In the genomic region with DNA sequence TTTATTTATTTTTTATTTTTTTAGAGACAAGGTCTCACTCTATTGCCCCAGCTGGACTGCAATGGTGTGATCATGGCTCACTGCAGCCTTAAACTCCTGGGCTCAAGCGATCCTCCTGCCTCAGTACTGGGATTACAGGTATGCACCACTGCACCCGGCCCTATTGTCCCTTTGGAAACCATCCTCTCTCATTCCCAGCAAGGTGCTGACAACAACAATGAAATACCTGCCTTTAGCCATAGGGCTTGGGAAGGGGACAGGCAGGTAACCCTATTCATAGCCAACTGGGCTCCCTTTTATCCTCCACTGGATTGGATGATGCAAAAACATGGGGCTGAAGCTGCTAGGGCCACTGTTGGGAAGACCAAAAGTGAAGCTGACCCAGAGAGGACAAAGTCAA, we compare ENCODE assay signal across 23 cellular contexts. TPM values are rescaled to one million over a fixed set of nuclear protein-coding genes. Genes with fewer than 3 reads are reported as not detected.
DNase-seq lines count a peak whose midpoint lies in the region; ATAC-seq, FAIRE-seq and TF ChIP-seq lines count a peak whose summit lies in the region.
"Had no signal": no experiment of that assay in that cellular context is flagged by ENCODE, and none has a peak within 500 bp of the region (broad histone marks: within the 10 kb centered on the region; RNA-seq: fewer than 3 reads in every experiment).

No MANE protein-coding gene starts in this region.

- peaks cover 14% of the 10 kb centered on the region; the same call in 1 of the 2 replicates for H4K20me1 ChIP-seq in K562 (replicated peaks; ENCODE audit: control insufficient read depth, insufficient read depth, low read length)

- intact Hi-C loops in K562 (cut with micrococcal nuclease), result no loop called here

- no peak for TF ChIP-seq POLR2A in K562 (conservative IDR thresholded peaks at IDR 0.05)

- H2BK120ac ChIP-seq in trophoblast cell (ENCODE audit: insufficient read depth, low read length, poor library complexity), result no peak overlapping the region

- FAIRE-seq in K562 (lab: Jason Lieb, UNC), result no peak
- FAIRE-seq: GM12878 had no signal

- no peak overlapping the region for H2BK5ac ChIP-seq in trophoblast cell (ENCODE audit: low read depth, low read length, poor library complexity)

- DNase-seq in K562 (ENCODE audit: extremely low read depth in 1 of 4, low spot score in 3 of 4), result no peak
- DNase-seq in iPS-NIHi7 (ENCODE audit: extremely low spot score), result peak; percentile 7
- DNase-seq in trophoblast cell, result no peak
- DNase-seq in GM20000 (ENCODE audit: low spot score), result no peak
- DNase-seq in COLO668 (lab: John Stamatoyannopoulos, UW; ENCODE audit: unreplicated experiment), result no peak
- no peak for DNase-seq in right atrium auricular region (ENCODE audit: low spot score)
- DNase-seq in SJCRH30, result no peak
- DNase-seq: C1 segment of cervical spinal cord; CD8-positive, alpha-beta T cell; DMS 273 treated with DMSO at 0.1 percent for 48 hours; DMS79; EL; GDM1; GOT3; Karpas-422; NCI-H1092; NCI-H1436; NCI-H187; NCI-H2107; NCI-H524; Right ventricle myocardium superior; RPMI8226 had no signal

- no peak overlapping the region for H3K14ac ChIP-seq in trophoblast cell (ENCODE audit: low read length)

- H3K4me1 ChIP-seq in K562 (replicated peaks in 1 of 2; ENCODE audit: control insufficient read depth in 2 of 2, insufficient read depth in 2 of 2, low read length in 2 of 2) (no peaks in the 10 kb centered on the region), trophoblast cell (ENCODE audit: control insufficient read depth in 1 of 2, insufficient read depth in 2 of 2, low read length in 2 of 2) (peaks cover 3 to 9% of the 10 kb centered on the region in 2 experiments), right atrium auricular region (no peaks in the 10 kb centered on the region), SJCRH30 (no peaks in the 10 kb centered on the region)

- no peaks in the 10 kb centered on the region for H3K79me1 ChIP-seq in trophoblast cell (ENCODE audit: low read length)

- H3K9me3 ChIP-seq in K562 (replicated peaks; ENCODE audit: control insufficient read depth, insufficient read depth, low read depth, low read length) (no peaks in the 10 kb centered on the region), trophoblast cell (ENCODE audit: insufficient read depth, low read depth, low read length) (peaks cover 3% of the 10 kb centered on the region), right atrium auricular region (no peaks in the 10 kb centered on the region), SJCRH30 (replicated peaks) (no peaks in the 10 kb centered on the region)

- H4K91ac ChIP-seq in trophoblast cell (ENCODE audit: low read depth, low read length), result no peak overlapping the region

- 89% methylated on average over 2 of the region's 2 CpGs for WGBS in K562 (ENCODE audit: insufficient coverage, low coverage, missing lambda C conversion rate)
- no CpG with 5 or more reads among the region's 2 CpGs for WGBS in trophoblast cell (ENCODE audit: extremely low coverage, insufficient coverage, insufficient read length)

- TF ChIP-seq CTCF in K562 (IDR thresholded peaks at IDR 0.05 in 2 of 3, conservative IDR thresholded peaks at IDR 0.05 in 1 of 3; ENCODE audit: insufficient read depth in 2 of 3, low read depth in 1 of 3, low read length in 3 of 3) (no peak), GM20000 (IDR thresholded peaks at IDR 0.05; ENCODE audit: extremely low read depth, missing control alignments) (no peak), right atrium auricular region (IDR thresholded peaks at IDR 0.05) (no peak)

- H4K12ac ChIP-seq in trophoblast cell (ENCODE audit: low read depth, low read length), result no peak overlapping the region

- peak overlapping the region; percentile 18 for H3K23ac ChIP-seq in trophoblast cell (ENCODE audit: low read length)

- no peak for TF ChIP-seq RAD21 in K562 (CRISPR knock-in tag; conservative IDR thresholded peaks at IDR 0.05 in 1 of 2, IDR thresholded peaks at IDR 0.05 in 1 of 2)

- CTCF ChIA-PET in K562 (lab: Yijun Ruan, JAX; ENCODE audit: low intra/inter-chr PET ratio), result no interaction called here

- POLR2A ChIA-PET in K562 (lab: Yijun Ruan, JAX), result interaction anchor here (1.0 kb wide), 1 partner anchor 13 kb away, joined by 3 read pairs; no protein-coding TSS in a partner anchor

- H3K4me3 ChIP-seq in K562, result no peak overlapping the region
- H3K4me3 ChIP-seq in trophoblast cell (ENCODE audit: low read depth, low read length), result no peak overlapping the region
- H3K4me3 ChIP-seq in right atrium auricular region, result no peak overlapping the region
- no peak overlapping the region for H3K4me3 ChIP-seq in SJCRH30
- H3K4me3 ChIP-seq: GM12878 had no signal

- no peaks in the 10 kb centered on the region for H3K9me1 ChIP-seq in K562 (ENCODE audit: control insufficient read depth, insufficient read depth, low read length)

- H2AFZ ChIP-seq in K562 (ENCODE audit: low read depth, low read length), result no peak overlapping the region
- H2AFZ ChIP-seq in trophoblast cell (ENCODE audit: insufficient read depth, low read length, poor library complexity), result no peak overlapping the region

- H2AK5ac ChIP-seq in trophoblast cell (ENCODE audit: low read length), result no peak overlapping the region

- no peak overlapping the region for H3K9ac ChIP-seq in K562 (ENCODE audit: insufficient read depth in 1 of 2, low read depth in 2 of 2, low read length in 2 of 2)
- peak overlapping the region; percentile 19 for H3K9ac ChIP-seq in trophoblast cell (ENCODE audit: low read length)

- H3K79me2 ChIP-seq in K562 (ENCODE audit: control insufficient read depth, insufficient read depth, low read length), result no peaks in the 10 kb centered on the region; the same call in 2 of the 3 replicates
- H3K79me2 ChIP-seq in trophoblast cell (ENCODE audit: control insufficient read depth, insufficient read depth, low read length, poor library complexity), result no peaks in the 10 kb centered on the region

- H3K4ac ChIP-seq in trophoblast cell (ENCODE audit: low read depth, low read length), result no peak overlapping the region

- no TSS peak for BruUV-seq in K562 (replicated peaks; lab: Mats Ljungman, UMichigan)

- no peaks in the 10 kb centered on the region for H3K27me3 ChIP-seq in K562 (ENCODE audit: control insufficient read depth in 2 of 2, insufficient read depth in 2 of 2, low read length in 2 of 2)
- H3K27me3 ChIP-seq in trophoblast cell (ENCODE audit: insufficient read depth, low read length), result no peaks in the 10 kb centered on the region
- H3K27me3 ChIP-seq in right atrium auricular region, result no peaks in the 10 kb centered on the region
- no peaks in the 10 kb centered on the region for H3K27me3 ChIP-seq in SJCRH30

- H4K8ac ChIP-seq in trophoblast cell (ENCODE audit: low read depth, low read length), result no peak overlapping the region

- H3K4me2 ChIP-seq in K562 (ENCODE audit: insufficient read depth, low read length) (no peak overlapping the region), trophoblast cell (ENCODE audit: low read length) (no peak overlapping the region)

- TF ChIP-seq EP300 in K562 (IDR thresholded peaks at IDR 0.05; ENCODE audit: low read length), result no peak

- in situ Hi-C loops in K562 (cut with MboI), result no loop called here

- H3K27ac ChIP-seq in K562 (ENCODE audit: extremely low read depth, low read depth, low read length) (no peak overlapping the region), trophoblast cell (ENCODE audit: low read depth, low read length) (no peak overlapping the region), right atrium auricular region (no peak overlapping the region), SJCRH30 (no peak overlapping the region)

- H3K18ac ChIP-seq in trophoblast cell (ENCODE audit: low read length), result no peak overlapping the region

- H3K36me3 ChIP-seq in K562 (ENCODE audit: control insufficient read depth, insufficient read depth, low read length), result peaks cover 82% of the 10 kb centered on the region
- peaks cover 11 to 13% of the 10 kb centered on the region in 2 experiments for H3K36me3 ChIP-seq in trophoblast cell (ENCODE audit: control insufficient read depth in 1 of 2, insufficient read depth in 2 of 2, low read length in 2 of 2)
- peaks cover 28% of the 10 kb centered on the region for H3K36me3 ChIP-seq in right atrium auricular region
- H3K36me3 ChIP-seq in SJCRH30, result peaks cover 22% of the 10 kb centered on the region

- ATAC-seq in K562, result no peak
- ATAC-seq: CD8-positive, alpha-beta T cell; GM12878 had no signal

- no peak overlapping the region for H2BK12ac ChIP-seq in trophoblast cell (ENCODE audit: low read length)

RNA-seq across cellular contexts. Expression of gene SCAP, which starts 43.1 kb away (rescaled TPM):
- 248 and 515 TPM in 2 replicates for total RNA-seq in K562 (2011; cell fraction: chromatin; rRNA removed; ENCODE audit: low replicate concordance)
- 301 and 313 TPM in 2 replicates for total RNA-seq in K562 (2011; cell fraction: nucleolus; rRNA removed)
- 253 and 254 TPM in 2 replicates for total RNA-seq in K562 (2011; cell fraction: nucleoplasm; rRNA removed)
- total RNA-seq in K562 (2014; rRNA removed) (60.7 and 87.6 TPM in 2 replicates), K562 (2014; rRNA removed; fragmentation: Illumina TruSeq; extraction: Trizol) (29.7 and 37.8 TPM in 2 replicates), K562 (2015; rRNA removed; fragmentation: Illumina TruSeq; extraction: Trizol) (34.6 and 36.5 TPM in 2 replicates), K562 (2021) (97.1 and 104 TPM in 2 replicates), right atrium auricular region (10 to 100 TPM; 46.5 to 57.3 TPM)
- polyA plus RNA-seq in K562 (2011; rRNA removed) (31.3 and 55.8 TPM in 2 replicates), K562 (2014; fragmentation: Illumina TruSeq; extraction: Trizol) (48.2 and 61.1 TPM in 2 replicates), K562 (2014; fragmentation: Nextera tagmentation; extraction: Ambion mirVana) (1 to 10 TPM; 2.6 to 3.2 TPM), K562 (2014; rRNA removed) (43.7 and 47.9 TPM in 2 replicates)
- polyA plus RNA-seq in K562 (2011; cell fraction: cytosol; rRNA removed), result 39.6 and 62.6 TPM in 2 replicates
- 124 and 159 TPM in 2 replicates for polyA plus RNA-seq in K562 (2011; cell fraction: nucleus; rRNA removed)
- polyA plus RNA-seq in K562 (2012), result 68.9 and 85.0 TPM in 2 replicates
- 74.0 and 80.8 TPM in 2 replicates for polyA minus RNA-seq in K562 (2011; rRNA and poly(A)+ RNA removed)
- polyA minus RNA-seq in K562 (2011; cell fraction: cytosol; rRNA and poly(A)+ RNA removed), result 83.2 and 91.7 TPM in 2 replicates
- polyA minus RNA-seq in K562 (2011; cell fraction: nucleus; rRNA and poly(A)+ RNA removed), result 53.2 and 90.0 TPM in 2 replicates
- 33.3 and 34.4 TPM in 2 replicates for polyA plus RNA-seq in trophoblast cell (2013)
- 47.5 and 48.4 TPM in 2 replicates for total RNA-seq in SJCRH30 (2014; rRNA removed; shearing (Covaris generic))

RNA-seq across cellular contexts. Expression of gene PTPN23, which starts 51.9 kb away (rescaled TPM):
- 45.6 and 123 TPM in 2 replicates for total RNA-seq in K562 (2011; cell fraction: chromatin; rRNA removed; ENCODE audit: low replicate concordance)
- 60.9 and 70.8 TPM in 2 replicates for total RNA-seq in K562 (2011; cell fraction: nucleolus; rRNA removed)
- 45.3 and 53.0 TPM in 2 replicates for total RNA-seq in K562 (2011; cell fraction: nucleoplasm; rRNA removed)
- 7.2 and 10.1 TPM in 2 replicates for total RNA-seq in K562 (2014; rRNA removed)
- total RNA-seq in K562 (2014; rRNA removed; fragmentation: Illumina TruSeq; extraction: Trizol), result 5.2 and 6.3 TPM in 2 replicates
- total RNA-seq in K562 (2015; rRNA removed; fragmentation: Illumina TruSeq; extraction: Trizol), result 7.3 and 8.7 TPM in 2 replicates
- 51.4 and 58.7 TPM in 2 replicates for total RNA-seq in K562 (2021)
- polyA plus RNA-seq in K562 (2011; rRNA removed), result 1.7 and 4.6 TPM in 2 replicates
- polyA plus RNA-seq in K562 (2011; cell fraction: cytosol; rRNA removed), result 1.2 and 1.9 TPM in 2 replicates
- 25.3 and 29.3 TPM in 2 replicates for polyA plus RNA-seq in K562 (2011; cell fraction: nucleus; rRNA removed)
- polyA plus RNA-seq in K562 (2012), result 29.0 and 50.5 TPM in 2 replicates
- polyA plus RNA-seq in K562 (2014; fragmentation: Illumina TruSeq; extraction: Trizol), result 14.1 and 24.0 TPM in 2 replicates
- polyA plus RNA-seq in K562 (2014; fragmentation: Nextera tagmentation; extraction: Ambion mirVana), result under 1 TPM; 0.41 to 0.93 TPM
- 11.4 and 20.2 TPM in 2 replicates for polyA plus RNA-seq in K562 (2014; rRNA removed)
- polyA minus RNA-seq in K562 (2011; rRNA and poly(A)+ RNA removed), result 5.0 and 9.1 TPM in 2 replicates
- polyA minus RNA-seq in K562 (2011; cell fraction: cytosol; rRNA and poly(A)+ RNA removed), result 16.0 and 22.8 TPM in 2 replicates
- polyA minus RNA-seq in K562 (2011; cell fraction: nucleus; rRNA and poly(A)+ RNA removed), result 21.3 and 29.9 TPM in 2 replicates
- polyA plus RNA-seq in trophoblast cell (2013), result 26.0 and 26.5 TPM in 2 replicates
- 10 to 100 TPM; 13.7 to 18.8 TPM for total RNA-seq in right atrium auricular region
- 7.4 and 11.4 TPM in 2 replicates for total RNA-seq in SJCRH30 (2014; rRNA removed; shearing (Covaris generic))
